In the genomic region with DNA sequence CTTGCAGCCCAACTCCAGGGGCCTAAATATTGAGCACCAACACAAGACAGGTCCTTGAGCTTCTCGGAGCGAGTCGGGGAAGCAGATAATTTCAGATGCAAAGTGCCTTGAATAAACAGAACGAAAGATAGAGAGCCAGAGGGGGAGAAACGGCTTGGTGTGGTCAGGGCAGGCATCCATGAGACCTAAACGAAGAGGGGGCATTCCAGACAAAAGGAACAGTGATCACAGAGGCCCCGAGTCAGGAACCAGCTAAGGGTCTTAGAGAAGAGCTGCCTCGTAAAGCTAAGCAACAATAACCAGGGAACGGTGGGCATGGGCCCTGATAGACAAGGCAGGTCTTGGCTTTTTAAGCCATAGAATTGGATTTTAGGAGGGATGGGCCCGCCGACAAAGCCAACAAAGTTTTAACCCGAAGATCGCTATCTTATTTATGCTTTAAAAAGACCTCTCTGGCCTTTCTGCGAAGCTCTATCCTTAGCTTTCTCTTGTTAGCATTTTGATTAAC, we compare ENCODE assay signal across 8 cellular contexts. TPM values are rescaled to one million over a fixed set of nuclear protein-coding genes. Genes with fewer than 3 reads are reported as not detected.
DNase-seq lines count a peak whose midpoint lies in the region; ATAC-seq and TF ChIP-seq lines count a peak whose summit lies in the region.

No MANE protein-coding gene starts in this region.

- no peaks in the 10 kb centered on the region for H3K27me3 ChIP-seq in suprapubic skin

- H3K4me3 Mint-ChIP-seq in activated CD4-positive, alpha-beta T cell treated with anti-CD3 and anti-CD28 coated beads, Interleukin-2, amount 10 ng/mL, durations not matched to agents 24 days and 14 days: peak overlapping the region; percentile 97
- H3K4me3 Mint-ChIP-seq in T-cell: peak overlapping the region; percentile 87 to 90 (median 88)

- TF ChIP-seq EP300 in suprapubic skin (IDR thresholded peaks at IDR 0.05): no peak

- ATAC-seq in T-cell (replicated peaks in 1 of 4) (peak in 1 of 4 experiments; percentile 1), GM18511 (IDR thresholded peaks at IDR 0.05; ENCODE audit: unreplicated experiment) (no peak), GM18502 (IDR thresholded peaks at IDR 0.05; ENCODE audit: poor library complexity, unreplicated experiment) (no peak)

- CTCF ChIA-PET in T-cell (lab: Charles Lee): interaction anchor here in 1 of 2 donors (0.6 to 0.7 kb wide), 3 partner anchors 75 to 1427 kb away, joined by 3 to 5 read pairs (median 3); a partner anchor contains a TSS

- WGBS in suprapubic skin: 28% methylated on average over 14 of the region's 14 CpGs

- TF ChIP-seq POLR2A in suprapubic skin (IDR thresholded peaks at IDR 0.05): no peak

- H3K4me1 ChIP-seq in suprapubic skin: peaks cover 25% of the 10 kb centered on the region

- H3K9me3 ChIP-seq in suprapubic skin: no peaks in the 10 kb centered on the region

- peaks cover 20% of the 10 kb centered on the region for H3K4me1 Mint-ChIP-seq in activated CD4-positive, alpha-beta T cell treated with anti-CD3 and anti-CD28 coated beads, Interleukin-2, amount 10 ng/mL, durations not matched to agents 24 days and 14 days
- peaks cover 19 to 25% (median 23%) of the 10 kb centered on the region in 3 donors for H3K4me1 Mint-ChIP-seq in T-cell

- no peaks in the 10 kb centered on the region for H3K9me3 Mint-ChIP-seq in activated CD4-positive, alpha-beta T cell treated with anti-CD3 and anti-CD28 coated beads, Interleukin-2, amount 10 ng/mL, durations not matched to agents 24 days and 14 days
- no peaks in the 10 kb centered on the region for H3K9me3 Mint-ChIP-seq in T-cell

- POLR2A ChIA-PET in T-cell (lab: Charles Lee): interaction anchor here in 1 of 2 donors (0.6 kb wide), 1 partner anchor 14 kb away, joined by 3 read pairs; no protein-coding TSS in a partner anchor

- TF ChIP-seq CTCF in suprapubic skin (IDR thresholded peaks at IDR 0.05) (no peak), GM13977 (IDR thresholded peaks at IDR 0.05; ENCODE audit: extremely low read depth, insufficient read depth, missing control alignments) (no peak)

- in situ Hi-C loops in GM13977 (cut with MboI; ENCODE audit: low pct_unique_long_range_greater_than_20kb, low sequenced_read_pairs, unreplicated experiment): no loop called here

- peak overlapping the region; percentile 35 for H3K27ac ChIP-seq in suprapubic skin

- intact Hi-C loops in activated CD4-positive, alpha-beta T cell treated with anti-CD3 and anti-CD28 coated beads, Interleukin-2, amount 10 ng/mL, durations not matched to agents 24 days and 14 days (cut with micrococcal nuclease): loop anchor here (1.0 to 5.0 kb wide), 3 partner anchors 14 to 143 kb away; a partner anchor contains a TSS

- peaks cover 39% of the 10 kb centered on the region for H3K36me3 Mint-ChIP-seq in activated CD4-positive, alpha-beta T cell treated with anti-CD3 and anti-CD28 coated beads, Interleukin-2, amount 10 ng/mL, durations not matched to agents 24 days and 14 days (ENCODE audit: low read depth)
- peaks cover 34% of the 10 kb centered on the region for H3K36me3 Mint-ChIP-seq in T-cell

- no peak for DNase-seq in activated CD4-positive, alpha-beta T cell treated with anti-CD3 and anti-CD28 coated beads, Interleukin-2, amount 10 ng/mL, durations not matched to agents 24 days and 14 days
- DNase-seq in activated CD4-positive, alpha-beta T cell treated with anti-CD3 and anti-CD28 coated beads for 48 hours: no peak
- DNase-seq in T-cell (no peak), suprapubic skin (ENCODE audit: low spot score in 2 of 2) (no peak), GM13977 (ENCODE audit: low spot score) (no peak)

- peak overlapping the region; percentile 59 for H3K27ac Mint-ChIP-seq in activated CD4-positive, alpha-beta T cell treated with anti-CD3 and anti-CD28 coated beads, Interleukin-2, amount 10 ng/mL, durations not matched to agents 24 days and 14 days
- H3K27ac Mint-ChIP-seq in T-cell: peak overlapping the region in 1 of 2 donors; percentile 48

- H3K4me3 ChIP-seq in iPS-11a (ENCODE audit: low read depth, low read length) (peak overlapping the region; percentile 55), suprapubic skin (peak overlapping the region; percentile 69)

- no peaks in the 10 kb centered on the region for H3K27me3 Mint-ChIP-seq in activated CD4-positive, alpha-beta T cell treated with anti-CD3 and anti-CD28 coated beads, Interleukin-2, amount 10 ng/mL, durations not matched to agents 24 days and 14 days
- no peaks in the 10 kb centered on the region for H3K27me3 Mint-ChIP-seq in T-cell

- H3K36me3 ChIP-seq in suprapubic skin: peaks cover 44% of the 10 kb centered on the region

RNA-seq across cellular contexts. Expression of a gene that starts 0.4 kb away (rescaled TPM):
- 11.7 and 12.8 TPM in 2 replicates for total RNA-seq in activated CD4-positive, alpha-beta T cell treated with anti-CD3 and anti-CD28 coated beads, Interleukin-2, amount 10 ng/mL, durations not matched to agents 24 days and 14 days
- total RNA-seq in T-cell (10 to 100 TPM in 4 of 5 donors, 1 to 10 TPM in 1; 7.5 to 22.5 (median 20.4) TPM), suprapubic skin (10 to 100 TPM; 19.6 to 27.6 (median 24.4) TPM)

RNA-seq across cellular contexts. Expression of a gene that starts 14.9 kb away (rescaled TPM):
- 25.5 and 26.2 TPM in 2 replicates for total RNA-seq in activated CD4-positive, alpha-beta T cell treated with anti-CD3 and anti-CD28 coated beads, Interleukin-2, amount 10 ng/mL, durations not matched to agents 24 days and 14 days
- total RNA-seq in T-cell: 10 to 100 TPM; 14.3 to 26.1 (median 22.6) TPM
- total RNA-seq in suprapubic skin: 10 to 100 TPM; 14.2 to 27.6 (median 19.3) TPM

RNA-seq across cellular contexts. Expression of a gene that starts 38.3 kb away (rescaled TPM):
- total RNA-seq in activated CD4-positive, alpha-beta T cell treated with anti-CD3 and anti-CD28 coated beads, Interleukin-2, amount 10 ng/mL, durations not matched to agents 24 days and 14 days: 131 and 149 TPM in 2 replicates
- total RNA-seq in T-cell: 10 to 100 TPM; 26.3 to 61.3 (median 55.3) TPM
- total RNA-seq in suprapubic skin: 10 to 100 TPM; 34.8 to 72.6 (median 60.4) TPM
